In genomic region chr10:15990523-15991129, GRCh38 we compare ENCODE assay signal across 14 cellular contexts.
DNase-seq lines count a peak whose midpoint lies in the region; ATAC-seq lines count a peak whose summit lies in the region.
"Had no signal": no experiment of that assay in that cellular context is flagged by ENCODE, and none has a peak within 500 bp of the region (broad histone marks: within the 10 kb centered on the region; RNA-seq: fewer than 3 reads in every experiment).

No MANE protein-coding gene starts in this region.

- no peak overlapping the region for H3K4me3 Mint-ChIP-seq in activated CD4-positive, alpha-beta memory T cell treated with anti-CD3 and anti-CD28 coated beads, Interleukin-2, amount 10 ng/mL, durations not matched to agents 7 days and 5 days
- H3K4me3 Mint-ChIP-seq: CD4-positive, CD25-positive, alpha-beta regulatory T cell had no signal

- H3K36me3 ChIP-seq in H7 (replicated peaks; ENCODE audit: control insufficient read depth, insufficient read depth, low read length) (no peaks in the 10 kb centered on the region), NT2/D1 (ENCODE audit: insufficient read depth, insufficient read length, low read length) (no peaks in the 10 kb centered on the region)
- H3K36me3 ChIP-seq: BLaER1 treated with 17β-estradiol and CSF1 and Interleukin-3, amounts not matched to agents 10 nM and 100 nM had no signal

- no peaks in the 10 kb centered on the region for H3K9me3 ChIP-seq in NT2/D1 (ENCODE audit: insufficient read depth, low read length)

- no peak for ATAC-seq in HG02840 (IDR thresholded peaks at IDR 0.05; ENCODE audit: low FRiP score, unreplicated experiment)
- no peak for ATAC-seq in GM18858 (IDR thresholded peaks at IDR 0.05; ENCODE audit: unreplicated experiment)
- ATAC-seq: GM12878, HCT116 had no signal

- CTCF ChIA-PET in activated CD4-positive, alpha-beta memory T cell treated with anti-CD3 and anti-CD28 coated beads, Interleukin-2, amount 10 ng/mL, durations not matched to agents 7 days and 5 days (lab: Charles Lee): no interaction called here

- no peak overlapping the region for H3K4me3 ChIP-seq in H7 (ENCODE audit: insufficient read depth, low read depth, low read length)
- H3K4me3 ChIP-seq in NT2/D1 (ENCODE audit: insufficient read length, low read depth): no peak overlapping the region
- H3K4me3 ChIP-seq: BLaER1 treated with 17β-estradiol and CSF1 and Interleukin-3, amounts not matched to agents 10 nM and 100 nM; GM12878 had no signal

- H3K9ac ChIP-seq in NT2/D1 (ENCODE audit: insufficient read length, low read depth): no peak overlapping the region
- H3K9ac ChIP-seq: BLaER1 treated with 17β-estradiol and CSF1 and Interleukin-3, amounts not matched to agents 10 nM and 100 nM had no signal

- no peaks in the 10 kb centered on the region for H3K4me1 ChIP-seq in NT2/D1 (ENCODE audit: insufficient read depth, insufficient read length)
- H3K4me1 ChIP-seq: BLaER1 treated with 17β-estradiol and CSF1 and Interleukin-3, amounts not matched to agents 10 nM and 100 nM had no signal

- no peaks in the 10 kb centered on the region for H3K27me3 Mint-ChIP-seq in activated CD4-positive, alpha-beta memory T cell treated with anti-CD3 and anti-CD28 coated beads, Interleukin-2, amount 10 ng/mL, durations not matched to agents 7 days and 5 days
- H3K27me3 Mint-ChIP-seq: CD4-positive, CD25-positive, alpha-beta regulatory T cell had no signal

- no peaks in the 10 kb centered on the region for H3K27me3 ChIP-seq in H7 (ENCODE audit: control insufficient read depth, insufficient read depth, low read length)
- no peaks in the 10 kb centered on the region for H3K27me3 ChIP-seq in NT2/D1 (ENCODE audit: insufficient read depth, insufficient read length)
- H3K27me3 ChIP-seq: BLaER1 treated with 17β-estradiol and CSF1 and Interleukin-3, amounts not matched to agents 10 nM and 100 nM had no signal

- no peaks in the 10 kb centered on the region for H3K9me3 Mint-ChIP-seq in activated CD4-positive, alpha-beta memory T cell treated with anti-CD3 and anti-CD28 coated beads, Interleukin-2, amount 10 ng/mL, durations not matched to agents 7 days and 5 days

- H3K27ac Mint-ChIP-seq in activated CD4-positive, alpha-beta memory T cell treated with anti-CD3 and anti-CD28 coated beads, Interleukin-2, amount 10 ng/mL, durations not matched to agents 7 days and 5 days: no peak overlapping the region
- H3K27ac Mint-ChIP-seq: CD4-positive, CD25-positive, alpha-beta regulatory T cell had no signal

- no peaks in the 10 kb centered on the region for H3K36me3 Mint-ChIP-seq in activated CD4-positive, alpha-beta memory T cell treated with anti-CD3 and anti-CD28 coated beads, Interleukin-2, amount 10 ng/mL, durations not matched to agents 7 days and 5 days (ENCODE audit: low read depth)
- H3K36me3 Mint-ChIP-seq: CD4-positive, CD25-positive, alpha-beta regulatory T cell had no signal

- DNase-seq in H7 (peak; percentile 32), NT2/D1 (ENCODE audit: low read depth, low spot score) (peak; percentile 23), iPS DF 4.7 (ENCODE audit: extremely low read depth, low spot score) (peak; percentile 3)
- DNase-seq in stimulated activated CD4-positive, alpha-beta T cell treated with anti-CD3 and anti-CD28 coated beads, Interleukin-4, amount 100 ng/mL, for 4 hours: no peak
- no peak for DNase-seq in activated CD4-positive, alpha-beta memory T cell treated with anti-CD3 and anti-CD28 coated beads, Interleukin-2, amount 10 ng/mL, durations not matched to agents 7 days and 5 days
- DNase-seq: ACHN; CD4-positive, CD25-positive, alpha-beta regulatory T cell; DMS53; GOT3 had no signal

- POLR2A ChIA-PET in activated CD4-positive, alpha-beta memory T cell treated with anti-CD3 and anti-CD28 coated beads, Interleukin-2, amount 10 ng/mL, durations not matched to agents 7 days and 5 days (lab: Charles Lee): no interaction called here

- no peaks in the 10 kb centered on the region for H3K4me1 Mint-ChIP-seq in activated CD4-positive, alpha-beta memory T cell treated with anti-CD3 and anti-CD28 coated beads, Interleukin-2, amount 10 ng/mL, durations not matched to agents 7 days and 5 days
- H3K4me1 Mint-ChIP-seq: CD4-positive, CD25-positive, alpha-beta regulatory T cell had no signal

Comparison
In these comparisons a context has a peak if more than half of its experiments do, and no peak if none do; other contexts are left out.
1. DNase-seq: peak in H7 (single experiment), NT2/D1 (single experiment) and iPS DF 4.7 (single experiment); none in stimulated activated CD4-positive, alpha-beta T cell treated with anti-CD3 and anti-CD28 coated beads, Interleukin-4, amount 100 ng/mL, for 4 hours (0 of 2) and activated CD4-positive, alpha-beta memory T cell treated with anti-CD3 and anti-CD28 coated beads, Interleukin-2, amount 10 ng/mL, durations not matched to agents 7 days and 5 days (single experiment).